ENCODE assay signal across 7 cellular contexts in the genomic region with DNA sequence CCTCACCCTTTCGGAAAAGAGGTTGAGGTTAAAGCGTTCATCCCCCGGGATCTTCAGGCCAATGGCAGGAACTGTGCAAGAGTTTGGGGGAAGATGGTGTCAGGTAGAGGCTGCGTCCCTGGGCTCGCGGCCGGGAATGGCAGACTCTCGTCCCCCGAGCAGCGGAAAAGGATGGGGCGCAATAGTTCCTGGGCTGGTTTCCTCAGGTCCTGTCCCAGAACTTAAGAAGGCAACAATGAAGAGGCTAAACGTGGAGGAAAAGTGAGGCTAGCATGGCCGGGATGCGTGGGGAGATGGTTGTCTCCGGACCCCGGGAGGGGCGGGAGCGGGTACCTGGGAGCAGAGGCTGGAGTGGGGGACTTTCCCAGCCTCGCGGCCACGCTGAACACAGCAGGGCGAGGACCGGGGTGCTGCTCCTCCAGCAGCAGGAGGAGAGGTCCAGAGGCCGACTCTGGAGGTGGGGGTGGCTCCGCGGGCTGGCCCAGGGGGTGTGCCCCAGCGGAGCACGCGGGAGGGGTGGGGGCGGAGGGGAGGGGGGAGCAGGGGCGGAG. TPM values are rescaled to one million over a fixed set of nuclear protein-coding genes. Genes with fewer than 3 reads are reported as not detected.
DNase-seq lines count a peak whose midpoint lies in the region; ATAC-seq, FAIRE-seq and TF ChIP-seq lines count a peak whose summit lies in the region.

No MANE protein-coding gene starts in this region.

- peaks cover 43% of the 10 kb centered on the region for H3K79me2 ChIP-seq in MM.1S (ENCODE audit: low read length)
- no peaks in the 10 kb centered on the region for H3K79me2 ChIP-seq in HepG2 (ENCODE audit: insufficient read depth, low read length)

- DNase-seq in MM.1S (peak; percentile 62), MCF 10A (ENCODE audit: unreplicated experiment) (peak; percentile 30), HepG2 (ENCODE audit: low spot score) (no peak), tibial artery (no peak), iPS-NIHi11 (ENCODE audit: low spot score) (no peak)

- peak overlapping the region; percentile 8 for H2AFZ ChIP-seq in MM.1S (ENCODE audit: low read length)
- H2AFZ ChIP-seq in HepG2 (ENCODE audit: low read length): no peak overlapping the region

- ATAC-seq in GM18907 (IDR thresholded peaks at IDR 0.05; ENCODE audit: unreplicated experiment) (peak; percentile 2), HepG2 (peak; percentile 9), HG03442 (IDR thresholded peaks at IDR 0.05; ENCODE audit: unreplicated experiment) (no peak)

- H3K27me3 Mint-ChIP-seq in MCF 10A (ENCODE audit: insufficient read depth, unreplicated experiment): no peaks in the 10 kb centered on the region

- H3K4me1 ChIP-seq in MM.1S (ENCODE audit: low read length) (peaks cover 43% of the 10 kb centered on the region), HepG2 (ENCODE audit: insufficient read depth, low read length) (peaks cover 71% of the 10 kb centered on the region), tibial artery (peaks cover 0 to 25% (median 19%) of the 10 kb centered on the region in 4 donors)

- H3K9me3 Mint-ChIP-seq in MCF 10A (ENCODE audit: unreplicated experiment): no peaks in the 10 kb centered on the region

- TF ChIP-seq CTCF in MM.1S (IDR thresholded peaks at IDR 0.05; ENCODE audit: low read length) (no peak), MCF 10A (IDR thresholded peaks at IDR 0.05; ENCODE audit: unreplicated experiment) (no peak), HepG2 (CRISPR knock-in tag; IDR thresholded peaks at IDR 0.05) (no peak), tibial artery (IDR thresholded peaks at IDR 0.05) (no peak)

- H3K9me2 ChIP-seq in MM.1S (replicated peaks; ENCODE audit: insufficient read depth, low read length): no peaks in the 10 kb centered on the region

- intact Hi-C loops in MCF 10A (cut with micrococcal nuclease) (no loop called here), HepG2 (cut with micrococcal nuclease; ENCODE audit: unreplicated experiment) (no loop called here), tibial artery (cut with DNase I; ENCODE audit: low total_unique reads) (no loop called here)

- H3K4me3 ChIP-seq in MM.1S (ENCODE audit: low read length) (peak overlapping the region; percentile 68), HepG2 (replicated peaks in 1 of 3; ENCODE audit: insufficient read depth in 1 of 3, low read depth in 2 of 3, low read length in 3 of 3) (peak overlapping the region; percentile 56 to 75 (median 57)), tibial artery (peak overlapping the region; percentile 57 to 58)

- TF ChIP-seq EP300 in HepG2 (IDR thresholded peaks at IDR 0.05; ENCODE audit: low read depth in 2 of 2, low read length in 2 of 2) (no peak), HepG2 (CRISPR knock-in tag; IDR thresholded peaks at IDR 0.05; ENCODE audit: borderline replicate concordance) (no peak)

- peak overlapping the region; percentile 72 for H3K4me3 Mint-ChIP-seq in MCF 10A (ENCODE audit: unreplicated experiment)

- no peak for TF ChIP-seq POLR2A in HepG2 (IDR thresholded peaks at IDR 0.05; ENCODE audit: insufficient read depth in 1 of 2, low read depth in 2 of 2, low read length in 2 of 2)

- H4K20me1 ChIP-seq in MM.1S (ENCODE audit: insufficient read depth, low read length) (no peaks in the 10 kb centered on the region), HepG2 (ENCODE audit: insufficient read depth, low read length) (no peaks in the 10 kb centered on the region)

- no peak overlapping the region for H3K27ac Mint-ChIP-seq in MCF 10A (ENCODE audit: low read depth, unreplicated experiment)

- BruUV-seq in MCF 10A (replicated peaks; lab: Mats Ljungman, UMichigan): no TSS peak
- no TSS peak for BruUV-seq in HepG2 (replicated peaks; lab: Mats Ljungman, UMichigan)

- 3% methylated on average over 23 of the region's 31 CpGs for WGBS in HepG2 (ENCODE audit: low lambda C conversion rate)

- H3K4me2 ChIP-seq in MM.1S (ENCODE audit: low read depth, low read length) (peak overlapping the region; percentile 88), HepG2 (ENCODE audit: low read depth, low read length) (peak overlapping the region; percentile 92)

- H3K27ac ChIP-seq in MM.1S (ENCODE audit: low read length) (peak overlapping the region; percentile 90; the same call in 1 of the 2 replicates), HepG2 (ENCODE audit: extremely low read length, insufficient read depth, low read length) (no peak overlapping the region), tibial artery (no peak overlapping the region)

- H3K9ac ChIP-seq in MM.1S (ENCODE audit: low read length) (peak overlapping the region; percentile 87), HepG2 (ENCODE audit: insufficient read depth, low read depth, low read length) (no peak overlapping the region)

- H3F3A ChIP-seq in MM.1S (ENCODE audit: insufficient read depth, low read length): peaks cover 47% of the 10 kb centered on the region

- FAIRE-seq in HepG2 (lab: Jason Lieb, UNC): no peak

- H3K9me3 ChIP-seq in MM.1S (replicated peaks; ENCODE audit: insufficient read depth, low read length) (no peaks in the 10 kb centered on the region), HepG2 (ENCODE audit: low read length) (no peaks in the 10 kb centered on the region), tibial artery (no peaks in the 10 kb centered on the region)

- H3K36me3 ChIP-seq in MM.1S (replicated peaks; ENCODE audit: insufficient read depth, low read length) (no peaks in the 10 kb centered on the region), HepG2 (replicated peaks in 1 of 2; ENCODE audit: control insufficient read depth in 1 of 2, insufficient read depth in 2 of 2, low read length in 2 of 2) (no peaks in the 10 kb centered on the region), tibial artery (no peaks in the 10 kb centered on the region)

- no peak for TF ChIP-seq RAD21 in HepG2 (CRISPR knock-in tag; IDR thresholded peaks at IDR 0.05)

- POLR2A ChIA-PET in MCF 10A (lab: Yijun Ruan, JAX) (interaction anchor here (0.5 to 2.4 kb wide), 6 partner anchors 10 to 75 kb away, joined by 3 to 11 read pairs (median 4); a partner anchor contains a TSS), HepG2 (lab: Yijun Ruan, JAX) (no interaction called here)

- peaks cover 13% of the 10 kb centered on the region for H3K4me1 Mint-ChIP-seq in MCF 10A (ENCODE audit: insufficient read depth, unreplicated experiment)

- no peaks in the 10 kb centered on the region for H3K27me3 ChIP-seq in MM.1S (replicated peaks; ENCODE audit: insufficient read depth, low read length)
- H3K27me3 ChIP-seq in HepG2 (ENCODE audit: control insufficient read depth in 1 of 2, insufficient read depth in 2 of 2, low read length in 2 of 2): peaks cover 1 to 22% of the 10 kb centered on the region in 2 experiments; a peak in 4 of 5 replicates
- H3K27me3 ChIP-seq in tibial artery: peaks cover 0 to 51% of the 10 kb centered on the region in 2 donors

- in situ Hi-C loops in HepG2 (cut with HindIII; ENCODE audit: extremely low pct_ligation_motif_present, low pct_unique_long_range_greater_than_20kb): no loop called here

- CTCF ChIA-PET in MCF 10A (lab: Yijun Ruan, JAX): interaction anchor here (0.7 to 1.1 kb wide), 3 partner anchors 15 to 869 kb away, joined by 3 read pairs; no protein-coding TSS in a partner anchor
- CTCF ChIA-PET in HepG2 (lab: Yijun Ruan, JAX; ENCODE audit: low intra/inter-chr PET ratio, low total read pairs): no interaction called here

- no peaks in the 10 kb centered on the region for H3K36me3 Mint-ChIP-seq in MCF 10A (ENCODE audit: insufficient read depth, unreplicated experiment)

RNA-seq across cellular contexts. Expression of a gene that starts 0.9 kb away (rescaled TPM):
- 7.5 and 10.1 TPM in 2 replicates for total RNA-seq in MCF 10A (2022)
- 2.0 and 2.9 TPM in 2 replicates for total RNA-seq in HepG2 (2016; rRNA removed; fragmentation: Illumina TruSeq; extraction: Trizol)
- 1.1 and 1.9 TPM in 2 replicates for total RNA-seq in HepG2 (2016; cell fraction: cytosol; rRNA removed; fragmentation: Illumina TruSeq; extraction: Trizol; ENCODE audit: low read depth)
- 1.9 and 3.1 TPM in 2 replicates for total RNA-seq in HepG2 (2016; cell fraction: insoluble cytoplasmic fraction; rRNA removed; fragmentation: Illumina TruSeq; extraction: Trizol)
- total RNA-seq in HepG2 (2016; cell fraction: membrane; rRNA removed; fragmentation: Illumina TruSeq; extraction: Trizol): 2.0 and 3.2 TPM in 2 replicates
- 2.9 and 3.4 TPM in 2 replicates for total RNA-seq in HepG2 (2016; cell fraction: nucleus; rRNA removed; fragmentation: Illumina TruSeq; extraction: Trizol)
- 2.0 and 2.4 TPM in 2 replicates for polyA plus RNA-seq in HepG2 (2011; rRNA removed)
- polyA plus RNA-seq in HepG2 (2011; cell fraction: cytosol; rRNA removed): 1.2 and 1.5 TPM in 2 replicates
- 9.9 and 12.9 TPM in 2 replicates for polyA plus RNA-seq in HepG2 (2011; cell fraction: nucleus; rRNA removed)
- 0.66 and 0.88 TPM in 2 replicates for polyA plus RNA-seq in HepG2 (2012)
- polyA plus RNA-seq in HepG2 (2016; cell fraction: cytosol; fragmentation: Illumina TruSeq; extraction: Trizol; ENCODE audit: low read depth): 1.1 TPM in 2 replicates
- 2.0 and 3.3 TPM in 2 replicates for polyA plus RNA-seq in HepG2 (2016; cell fraction: insoluble cytoplasmic fraction; fragmentation: Illumina TruSeq; extraction: Trizol; ENCODE audit: low read depth)
- polyA plus RNA-seq in HepG2 (2016; cell fraction: membrane; fragmentation: Illumina TruSeq; extraction: Trizol; ENCODE audit: low read depth): 1.5 and 2.4 TPM in 2 replicates
- 9.3 and 11.8 TPM in 2 replicates for polyA plus RNA-seq in HepG2 (2016; cell fraction: nucleus; fragmentation: Illumina TruSeq; extraction: Trizol; ENCODE audit: insufficient read depth, low read depth)
- 0.61 and 1.8 TPM in 2 replicates for polyA minus RNA-seq in HepG2 (2011; rRNA and poly(A)+ RNA removed; ENCODE audit: low replicate concordance)
- 0.79 and 1.8 TPM in 2 replicates for polyA minus RNA-seq in HepG2 (2011; cell fraction: cytosol; rRNA and poly(A)+ RNA removed)
- polyA minus RNA-seq in HepG2 (2011; cell fraction: nucleus; rRNA and poly(A)+ RNA removed): 0.52 and 1.1 TPM in 2 replicates

RNA-seq across cellular contexts. Expression of a gene that starts 28.1 kb away (rescaled TPM):
- total RNA-seq in MCF 10A (2022) (0.42 and 0.68 TPM in 2 replicates), HepG2 (2016; rRNA removed; fragmentation: Illumina TruSeq; extraction: Trizol) (0.22 and 1.0 TPM in 2 replicates)
- 0.26 and 0.51 TPM in 2 replicates for total RNA-seq in HepG2 (2016; cell fraction: cytosol; rRNA removed; fragmentation: Illumina TruSeq; extraction: Trizol; ENCODE audit: low read depth)
- 0.37 and 1.2 TPM in 2 replicates for total RNA-seq in HepG2 (2016; cell fraction: insoluble cytoplasmic fraction; rRNA removed; fragmentation: Illumina TruSeq; extraction: Trizol)
- total RNA-seq in HepG2 (2016; cell fraction: membrane; rRNA removed; fragmentation: Illumina TruSeq; extraction: Trizol): 0.28 and 0.48 TPM in 2 replicates
- total RNA-seq in HepG2 (2016; cell fraction: nucleus; rRNA removed; fragmentation: Illumina TruSeq; extraction: Trizol): 1.3 and 2.0 TPM in 2 replicates
- 0.37 and 0.46 TPM in 2 replicates for polyA plus RNA-seq in HepG2 (2011; rRNA removed)
- 0.12 and 0.31 TPM in 2 replicates for polyA plus RNA-seq in HepG2 (2011; cell fraction: cytosol; rRNA removed)
- 6.6 and 8.0 TPM in 2 replicates for polyA plus RNA-seq in HepG2 (2011; cell fraction: nucleus; rRNA removed)
- polyA plus RNA-seq in HepG2 (2012): 0.28 TPM in 2 replicates
- 0.09 and 0.12 TPM in 2 replicates for polyA plus RNA-seq in HepG2 (2016; cell fraction: cytosol; fragmentation: Illumina TruSeq; extraction: Trizol; ENCODE audit: low read depth)
- polyA plus RNA-seq in HepG2 (2016; cell fraction: insoluble cytoplasmic fraction; fragmentation: Illumina TruSeq; extraction: Trizol; ENCODE audit: low read depth): 0.17 and 0.24 TPM in 2 replicates
- polyA plus RNA-seq in HepG2 (2016; cell fraction: membrane; fragmentation: Illumina TruSeq; extraction: Trizol; ENCODE audit: low read depth): 0.20 and 0.23 TPM in 2 replicates
- polyA plus RNA-seq in HepG2 (2016; cell fraction: nucleus; fragmentation: Illumina TruSeq; extraction: Trizol; ENCODE audit: insufficient read depth, low read depth): 2.1 and 3.1 TPM in 2 replicates
- polyA minus RNA-seq in HepG2 (2011; rRNA and poly(A)+ RNA removed; ENCODE audit: low replicate concordance): 0.07 and 0.58 TPM in 2 replicates
- not detected in 2 replicates for polyA minus RNA-seq in HepG2 (2011; cell fraction: cytosol; rRNA and poly(A)+ RNA removed)
- 1.1 and 1.4 TPM in 2 replicates for polyA minus RNA-seq in HepG2 (2011; cell fraction: nucleus; rRNA and poly(A)+ RNA removed)

Comparison
In these comparisons a context has a peak if more than half of its experiments do, and no peak if none do; other contexts are left out.
1. DNase-seq: peak in MM.1S (single experiment) and MCF 10A (single experiment); none in HepG2 (single experiment), tibial artery (0 of 2) and iPS-NIHi11 (single experiment).
2. Peak in every context shown above with its lines, with median percentiles within 50 percentile points of each other: H3K4me3 ChIP-seq.